In the genomic region with DNA sequence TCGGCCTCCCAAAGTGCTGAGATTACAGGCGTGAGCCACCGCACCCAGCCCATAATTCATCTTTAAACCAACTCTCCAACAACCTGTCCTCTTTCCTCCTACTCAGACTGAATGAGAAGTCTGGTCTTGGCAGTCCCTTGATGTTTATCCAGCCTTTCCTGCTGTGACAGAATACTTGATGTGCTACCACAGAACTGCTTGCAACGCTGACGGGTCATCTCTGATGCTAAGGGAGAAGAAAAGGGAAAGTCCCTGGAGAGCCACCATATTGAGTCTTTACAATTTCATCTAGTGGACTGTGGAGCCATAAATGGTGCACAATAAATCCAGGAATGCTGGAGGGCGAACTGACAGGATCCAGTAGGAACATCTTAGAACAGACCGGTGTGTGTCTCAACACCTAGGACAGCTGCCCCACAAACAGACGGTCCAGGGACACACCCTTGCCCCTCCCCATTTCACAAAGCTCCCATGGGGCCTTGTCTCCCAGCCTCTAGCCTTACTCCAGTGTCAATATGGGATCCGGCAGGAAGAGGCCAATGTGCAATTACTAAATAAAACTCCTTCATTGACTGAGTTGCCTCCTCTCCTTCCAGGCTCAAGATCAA, we compare ENCODE assay signal across 18 cellular contexts. TPM values are rescaled to one million over a fixed set of nuclear protein-coding genes. Genes with fewer than 3 reads are reported as not detected.
A peak's percentile ranks its signal among the peaks of the same experiment; 100 is the strongest.
DNase-seq lines count a peak whose midpoint lies in the region; FAIRE-seq and TF ChIP-seq lines count a peak whose summit lies in the region.
"Had no signal": no experiment of that assay in that cellular context is flagged by ENCODE, and none has a peak within 500 bp of the region (broad histone marks: within the 10 kb centered on the region; RNA-seq: fewer than 3 reads in every experiment).

No MANE protein-coding gene starts in this region.

- peak overlapping the region; percentile 32 for H3K27ac ChIP-seq in hepatocyte
- no peak overlapping the region for H3K27ac ChIP-seq in small intestine (ENCODE audit: low read depth in 1 of 2, low read length in 1 of 2)
- H3K27ac ChIP-seq in right atrium auricular region, result no peak overlapping the region
- H3K27ac ChIP-seq: prostate gland, VCaP had no signal

- H2AFZ ChIP-seq in hepatocyte, result no peak overlapping the region

- peaks cover 12% of the 10 kb centered on the region for H3K36me3 Mint-ChIP-seq in activated naive CD4-positive, alpha-beta T cell treated with anti-CD3 and anti-CD28 coated beads for 36 hours (ENCODE audit: low read depth)
- peaks cover 17% of the 10 kb centered on the region for H3K36me3 Mint-ChIP-seq in activated naive CD4-positive, alpha-beta T cell treated with anti-CD3 and anti-CD28 coated beads, Interleukin-2, amount 10 ng/mL, durations not matched to agents 7 days and 5 days

- no peak overlapping the region for H3K4me3 Mint-ChIP-seq in activated naive CD4-positive, alpha-beta T cell treated with anti-CD3 and anti-CD28 coated beads for 36 hours
- no peak overlapping the region for H3K4me3 Mint-ChIP-seq in activated naive CD4-positive, alpha-beta T cell treated with anti-CD3 and anti-CD28 coated beads, Interleukin-2, amount 10 ng/mL, durations not matched to agents 7 days and 5 days
- H3K4me3 Mint-ChIP-seq: T-helper 1 cell treated with Interleukin-12 subunit alpha and Interleukin-12 subunit beta and Interleukin-4 antibody, amounts not matched to agents 30 μg/mL and 1 μg/mL, for 36 hours had no signal

- peak overlapping the region; percentile 22 for H3K27ac Mint-ChIP-seq in activated naive CD4-positive, alpha-beta T cell treated with anti-CD3 and anti-CD28 coated beads for 36 hours
- H3K27ac Mint-ChIP-seq in activated naive CD4-positive, alpha-beta T cell treated with anti-CD3 and anti-CD28 coated beads, Interleukin-2, amount 10 ng/mL, durations not matched to agents 7 days and 5 days, result no peak overlapping the region
- H3K27ac Mint-ChIP-seq: T-helper 1 cell treated with Interleukin-12 subunit alpha and Interleukin-12 subunit beta and Interleukin-4 antibody, amounts not matched to agents 30 μg/mL and 1 μg/mL, for 36 hours had no signal

- peaks cover 4% of the 10 kb centered on the region for H3K9me3 Mint-ChIP-seq in activated naive CD4-positive, alpha-beta T cell treated with anti-CD3 and anti-CD28 coated beads for 36 hours
- H3K9me3 Mint-ChIP-seq in activated naive CD4-positive, alpha-beta T cell treated with anti-CD3 and anti-CD28 coated beads, Interleukin-2, amount 10 ng/mL, durations not matched to agents 7 days and 5 days, result peaks cover 3% of the 10 kb centered on the region

- H3K9me3 ChIP-seq in hepatocyte (ENCODE audit: low read depth) (no peaks in the 10 kb centered on the region), small intestine (ENCODE audit: control insufficient read depth, low read depth) (no peaks in the 10 kb centered on the region), right atrium auricular region (no peaks in the 10 kb centered on the region)
- H3K9me3 ChIP-seq: ascending aorta, gastroesophageal sphincter, prostate gland had no signal

- H3K4me1 ChIP-seq in hepatocyte (ENCODE audit: insufficient read depth), result peaks cover 4% of the 10 kb centered on the region
- peaks cover 5 to 30% of the 10 kb centered on the region in 2 donors for H3K4me1 ChIP-seq in small intestine (ENCODE audit: control insufficient read depth in 2 of 2, insufficient read depth in 1 of 2, low read depth in 1 of 2, low read length in 1 of 2)
- H3K4me1 ChIP-seq in right atrium auricular region, result peaks cover 0 to 48% of the 10 kb centered on the region in 2 donors
- H3K4me1 ChIP-seq: prostate gland had no signal

- H4K20me1 ChIP-seq in hepatocyte (ENCODE audit: insufficient read depth, poor library complexity, severe bottlenecking), result peaks cover 3% of the 10 kb centered on the region

- CTCF ChIA-PET in activated naive CD4-positive, alpha-beta T cell treated with anti-CD3 and anti-CD28 coated beads for 36 hours (lab: Charles Lee), result no interaction called here
- CTCF ChIA-PET in activated naive CD4-positive, alpha-beta T cell treated with anti-CD3 and anti-CD28 coated beads, Interleukin-2, amount 10 ng/mL, durations not matched to agents 7 days and 5 days (lab: Charles Lee), result no interaction called here

- peak overlapping the region; percentile 15 for H3K4me2 ChIP-seq in hepatocyte

- DNase-seq in activated naive CD4-positive, alpha-beta T cell treated with anti-CD3 and anti-CD28 coated beads for 36 hours, result no peak
- no peak for DNase-seq in activated naive CD4-positive, alpha-beta T cell treated with anti-CD3 and anti-CD28 coated beads, Interleukin-2, amount 10 ng/mL, durations not matched to agents 7 days and 5 days
- DNase-seq in NCI-H446 treated with DMSO at 0.1 percent for 48 hours (lab: John Stamatoyannopoulos, UW), result peak; percentile 6
- peak; percentile 56 for DNase-seq in hepatocyte (ENCODE audit: low spot score)
- peak; percentile 14 for DNase-seq in small intestine
- no peak for DNase-seq in right atrium auricular region (ENCODE audit: low spot score)
- DNase-seq in iPS-NIHi11 (ENCODE audit: low spot score), result no peak
- no peak for DNase-seq in activated CD4-positive, CD25-positive, alpha-beta regulatory T cell (lab: John Stamatoyannopoulos, UW)
- DNase-seq: activated CD4-positive, alpha-beta T cell treated with anti-CD3 and anti-CD28 coated beads, Interleukin-2, amount 50 U/mL, for 4 hours; activated naive CD4-positive, alpha-beta T cell treated with Interleukin-2 at 50 U/mL for 16 hours; activated T-cell treated with anti-CD3 and anti-CD28 coated beads for 4 hours; C1 segment of cervical spinal cord; stimulated activated CD4-positive, alpha-beta T cell treated with anti-CD3 and anti-CD28 coated beads, Interleukin-4, amount 100 ng/mL, for 4 hours had no signal

- TF ChIP-seq CTCF in hepatocyte (IDR thresholded peaks at IDR 0.05; ENCODE audit: poor library complexity) (no peak), right atrium auricular region (IDR thresholded peaks at IDR 0.05) (no peak)

- H3K36me3 ChIP-seq in hepatocyte (replicated peaks; ENCODE audit: insufficient read depth, low read depth), result no peaks in the 10 kb centered on the region
- no peaks in the 10 kb centered on the region for H3K36me3 ChIP-seq in small intestine (ENCODE audit: control insufficient read depth in 2 of 2, insufficient read depth in 2 of 2, low read length in 2 of 2)
- no peaks in the 10 kb centered on the region for H3K36me3 ChIP-seq in right atrium auricular region
- H3K36me3 ChIP-seq: ascending aorta, gastroesophageal sphincter, prostate gland had no signal

- intact Hi-C loops in activated naive CD4-positive, alpha-beta T cell treated with anti-CD3 and anti-CD28 coated beads for 36 hours (cut with micrococcal nuclease), result no loop called here

- no peaks in the 10 kb centered on the region for H3K27me3 Mint-ChIP-seq in activated naive CD4-positive, alpha-beta T cell treated with anti-CD3 and anti-CD28 coated beads for 36 hours (ENCODE audit: low read depth)
- no peaks in the 10 kb centered on the region for H3K27me3 Mint-ChIP-seq in activated naive CD4-positive, alpha-beta T cell treated with anti-CD3 and anti-CD28 coated beads, Interleukin-2, amount 10 ng/mL, durations not matched to agents 7 days and 5 days

- peaks cover 77% of the 10 kb centered on the region for H3K4me1 Mint-ChIP-seq in activated naive CD4-positive, alpha-beta T cell treated with anti-CD3 and anti-CD28 coated beads for 36 hours (ENCODE audit: low read depth)
- peaks cover 24% of the 10 kb centered on the region for H3K4me1 Mint-ChIP-seq in activated naive CD4-positive, alpha-beta T cell treated with anti-CD3 and anti-CD28 coated beads, Interleukin-2, amount 10 ng/mL, durations not matched to agents 7 days and 5 days

- no peaks in the 10 kb centered on the region for H3K27me3 ChIP-seq in hepatocyte
- H3K27me3 ChIP-seq in small intestine (ENCODE audit: control insufficient read depth in 2 of 2, insufficient read depth in 2 of 2, low read length in 2 of 2), result no peaks in the 10 kb centered on the region
- no peaks in the 10 kb centered on the region for H3K27me3 ChIP-seq in right atrium auricular region
- H3K27me3 ChIP-seq: ascending aorta, gastroesophageal sphincter had no signal

- peaks cover 96% of the 10 kb centered on the region for H3K79me2 ChIP-seq in hepatocyte

- H3K9me2 ChIP-seq in hepatocyte (replicated peaks; ENCODE audit: insufficient read depth), result no peaks in the 10 kb centered on the region

- FAIRE-seq in small intestine (lab: Jason Lieb, UNC), result no peak

- WGBS in hepatocyte (ENCODE audit: low lambda C conversion rate, missing lambda C conversion rate), result 90% methylated on average over 9 of the region's 9 CpGs
- 70 to 78% (median 78%) methylated on average over 9 of the region's 9 CpGs for WGBS in small intestine, 3 donors

- H3K4me3 ChIP-seq in hepatocyte (no peak overlapping the region), small intestine (ENCODE audit: low read depth in 1 of 2, low read length in 2 of 2) (no peak overlapping the region), right atrium auricular region (no peak overlapping the region)
- H3K4me3 ChIP-seq: ascending aorta, gastroesophageal sphincter, prostate gland had no signal

RNA-seq across cellular contexts. Expression of a gene that starts 30.7 kb away (rescaled TPM):
- 100 to 1,000 TPM; 139 to 140 TPM for total RNA-seq in activated naive CD4-positive, alpha-beta T cell treated with anti-CD3 and anti-CD28 coated beads for 36 hours
- total RNA-seq in hepatocyte (102 and 104 TPM in 2 replicates), right atrium auricular region (100 to 1,000 TPM in 1 of 2 donors, 10 to 100 TPM in 1; 90.3 to 122 TPM)
- polyA plus RNA-seq in hepatocyte (60.2 and 63.5 TPM in 2 replicates), small intestine (10 to 100 TPM; 29.4 to 33.3 (median 31.9) TPM)

Comparison
In these comparisons a context has a peak if more than half of its experiments do, and no peak if none do; other contexts are left out.
1. DNase-seq: peak in NCI-H446 treated with DMSO at 0.1 percent for 48 hours (single experiment), hepatocyte (single experiment) and small intestine (single experiment); none in activated naive CD4-positive, alpha-beta T cell treated with anti-CD3 and anti-CD28 coated beads for 36 hours (single experiment), activated naive CD4-positive, alpha-beta T cell treated with anti-CD3 and anti-CD28 coated beads, Interleukin-2, amount 10 ng/mL, durations not matched to agents 7 days and 5 days (single experiment), right atrium auricular region (single experiment), iPS-NIHi11 (single experiment) and activated CD4-positive, CD25-positive, alpha-beta regulatory T cell (0 of 4).